ENCODE assay signal across 8 cellular contexts in the genomic region with DNA sequence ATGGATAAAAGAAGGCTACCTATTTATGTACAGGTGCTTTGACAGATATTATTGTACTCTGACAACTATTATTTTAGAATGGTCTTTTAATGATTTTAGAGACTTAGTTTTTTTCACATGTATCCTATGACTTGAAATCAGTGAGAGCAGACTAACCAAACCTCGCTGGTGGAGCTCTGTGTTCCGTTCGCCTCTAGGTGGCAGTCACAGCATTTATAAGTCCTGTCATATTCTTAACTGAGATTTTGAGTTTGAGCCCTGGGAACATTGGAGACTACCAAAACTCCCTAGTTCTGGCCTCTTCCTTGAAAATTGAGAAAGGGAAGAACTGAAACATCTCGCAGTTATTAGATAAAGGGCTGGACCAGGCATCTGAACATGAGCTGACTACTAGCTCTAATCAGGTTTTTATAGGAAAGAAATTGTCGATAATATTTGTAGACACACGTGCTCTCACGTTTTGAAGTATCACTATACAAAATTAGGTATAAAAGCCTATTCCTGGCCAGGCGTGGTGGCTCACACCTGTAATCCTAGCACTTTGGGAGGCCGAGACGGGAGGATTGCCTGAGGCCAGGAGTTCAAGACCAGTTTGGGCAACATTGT. TPM values are rescaled to one million over a fixed set of nuclear protein-coding genes. Genes with fewer than 3 reads are reported as not detected.
DNase-seq lines count a peak whose midpoint lies in the region; ATAC-seq and TF ChIP-seq lines count a peak whose summit lies in the region.

No MANE protein-coding gene starts in this region.

- H4K20me1 ChIP-seq in PC-9 (ENCODE audit: insufficient read depth) (no peaks in the 10 kb centered on the region), fibroblast of lung (ENCODE audit: control insufficient read depth, extremely low read depth, insufficient read depth, low read length) (no peaks in the 10 kb centered on the region), neural cell (ENCODE audit: insufficient read depth) (no peaks in the 10 kb centered on the region)

- H3K9me2 ChIP-seq in PC-9 (ENCODE audit: insufficient read depth) (no peaks in the 10 kb centered on the region), neural cell (ENCODE audit: insufficient read depth, low read length) (no peaks in the 10 kb centered on the region)

- no peak for TF ChIP-seq EP300 in neural cell (conservative IDR thresholded peaks at IDR 0.05; ENCODE audit: poor library complexity, severe bottlenecking)

- H3K27me3 ChIP-seq in PC-9 (ENCODE audit: insufficient read depth, low read depth) (no peaks in the 10 kb centered on the region), fibroblast of lung (ENCODE audit: control insufficient read depth, insufficient read depth, low read length) (no peaks in the 10 kb centered on the region), neural cell (ENCODE audit: insufficient read depth, low read depth, low read length) (no peaks in the 10 kb centered on the region)

- ATAC-seq in GM19455 (IDR thresholded peaks at IDR 0.05; ENCODE audit: unreplicated experiment) = no peak

- H3K9me3 ChIP-seq in PC-9 (ENCODE audit: insufficient read depth, low read depth) (no peaks in the 10 kb centered on the region), fibroblast of lung (ENCODE audit: control insufficient read depth, insufficient read depth, low read depth, low read length) (no peaks in the 10 kb centered on the region), neural cell (ENCODE audit: low read length) (no peaks in the 10 kb centered on the region)

- H3K4me1 ChIP-seq in PC-9 (replicated peaks; ENCODE audit: insufficient read depth) (peaks cover 30% of the 10 kb centered on the region), fibroblast of lung (ENCODE audit: control insufficient read depth, extremely low read depth, insufficient read depth, low read length) (peaks cover 5% of the 10 kb centered on the region)

- no TSS peak for BruUV-seq in PC-9 (replicated peaks; lab: Mats Ljungman, UMichigan)

- peak; percentile 82 for TF ChIP-seq RAD21 in neural cell (conservative IDR thresholded peaks at IDR 0.05)

- POLR2A ChIA-PET in PC-9 (lab: Charles Lee; ENCODE audit: unreplicated experiment) = interaction anchor here (0.6 kb wide), 3 partner anchors 273 to 679 kb away, joined by 3 to 9 read pairs (median 8); no protein-coding TSS in a partner anchor

- in situ Hi-C loops in KBM-7 (cut with MboI; ENCODE audit: low pct_unique_long_range_greater_than_20kb, low sequenced_read_pairs) = loop anchor here (25.0 kb wide), 1 partner anchor 253 kb away; no protein-coding TSS in a partner anchor

- H3K79me2 ChIP-seq in PC-9 (ENCODE audit: low read depth) = no peaks in the 10 kb centered on the region
- no peaks in the 10 kb centered on the region for H3K79me2 ChIP-seq in fibroblast of lung (ENCODE audit: control insufficient read depth, insufficient read depth, low read length)
- no peaks in the 10 kb centered on the region for H3K79me2 ChIP-seq in neural cell (replicated peaks; ENCODE audit: insufficient read depth, low read length)

- DNase-seq in DMS53 treated with DMSO at 0.1 percent for 48 hours (lab: John Stamatoyannopoulos, UW; ENCODE audit: unreplicated experiment) = peak; percentile 42
- peak; percentile 80 for DNase-seq in KBM-7
- DNase-seq in PC-9 = peak; percentile 49 to 58
- DNase-seq in activated T-cell treated with anti-CD3 and anti-CD28 coated beads, Interleukin-2, amount 50 U/mL, for 48 hours = peak; percentile 62 to 70
- DNase-seq in fibroblast of lung (ENCODE audit: low read depth in 2 of 2) = peak; percentile 74 to 92
- peak in 44 of 49 donors; percentile 4 to 83 (median 54) for DNase-seq in substantia nigra (lab: John Stamatoyannopoulos, UW)

- TF ChIP-seq CTCF in PC-9 (conservative IDR thresholded peaks at IDR 0.05) (peak; percentile 87), fibroblast of lung (conservative IDR thresholded peaks at IDR 0.05 in 1 of 2, IDR thresholded peaks at IDR 0.05 in 1 of 2; ENCODE audit: low read depth in 1 of 2, low read length in 2 of 2) (peak; percentile 75 to 85), neural cell (IDR thresholded peaks at IDR 0.05; ENCODE audit: poor library complexity, severe bottlenecking) (peak; percentile 85)

- H3K4me3 ChIP-seq in PC-9 = no peak overlapping the region
- no peak overlapping the region for H3K4me3 ChIP-seq in fibroblast of lung (replicated peaks in 1 of 4; ENCODE audit: control extremely low read depth in 1 of 4, insufficient read depth in 1 of 4, low read depth in 3 of 4, low read length in 4 of 4)
- no peak overlapping the region for H3K4me3 ChIP-seq in neural cell (ENCODE audit: low read length)

- intact Hi-C loops in PC-9 (cut with micrococcal nuclease; ENCODE audit: unreplicated experiment) = loop anchor here (1.0 kb wide), 1 partner anchor 678 kb away; no protein-coding TSS in a partner anchor

- CTCF ChIA-PET in PC-9 (lab: Charles Lee) = interaction anchor here (0.5 to 2.1 kb wide), 11 partner anchors 15 to 277 kb away, joined by 3 to 39 read pairs (median 3); partner anchors contain the start of gene TGFB3

- H3K36me3 ChIP-seq in PC-9 (ENCODE audit: low read depth) (peaks cover 18% of the 10 kb centered on the region; the same call in 1 of the 2 replicates), fibroblast of lung (ENCODE audit: control insufficient read depth, insufficient read depth, low read length) (no peaks in the 10 kb centered on the region), neural cell (ENCODE audit: insufficient read depth, low read length) (no peaks in the 10 kb centered on the region)

- H3K4me2 ChIP-seq in PC-9 (no peak overlapping the region), fibroblast of lung (ENCODE audit: extremely low read depth, insufficient read depth, low read length) (no peak overlapping the region), neural cell (ENCODE audit: low read length) (no peak overlapping the region)

- no peak overlapping the region for H3K27ac ChIP-seq in PC-9
- H3K27ac ChIP-seq in fibroblast of lung (ENCODE audit: insufficient read depth, low read length) = no peak overlapping the region
- no peak overlapping the region for H3K27ac ChIP-seq in neural cell (ENCODE audit: low read length)
- H3K27ac ChIP-seq in substantia nigra (ENCODE audit: low read depth, low read length, poor library complexity, severe bottlenecking) = no peak overlapping the region

- H3F3A ChIP-seq in PC-9 (ENCODE audit: insufficient read depth, low read depth) (peaks cover 22% of the 10 kb centered on the region), neural cell (ENCODE audit: insufficient read depth, low read length, poor library complexity, severe bottlenecking) (no peaks in the 10 kb centered on the region)

- no peak overlapping the region for H2AFZ ChIP-seq in PC-9
- H2AFZ ChIP-seq in fibroblast of lung (ENCODE audit: low read length) = no peak overlapping the region
- no peak overlapping the region for H2AFZ ChIP-seq in neural cell (ENCODE audit: low read depth, low read length)

- H3K9ac ChIP-seq in fibroblast of lung (ENCODE audit: insufficient read depth, low read length) (no peak overlapping the region), neural cell (ENCODE audit: low read length) (no peak overlapping the region)

TF ChIP-seq in neural cell, 6 proteins besides CTCF, POLR2A, EP300 and RAD21:
- peak; percentile 80 for TF ChIP-seq SMC3 (conservative IDR thresholded peaks at IDR 0.05; ENCODE audit: poor library complexity)
- no peak for TF ChIP-seq EZH2 (IDR thresholded peaks at IDR 0.05; ENCODE audit: borderline replicate concordance, insufficient read depth, low read length, poor library complexity, severe bottlenecking)

RNA-seq across cellular contexts. Expression of gene TTLL5, which starts 48.3 kb away (rescaled TPM):
- total RNA-seq in PC-9 (2021) = 60.3 and 75.3 TPM in 2 replicates
- total RNA-seq in fibroblast of lung = 18.2 and 23.8 TPM in 2 replicates
- polyA plus RNA-seq in fibroblast of lung = 14.0 and 16.1 TPM in 2 replicates
- polyA plus RNA-seq in fibroblast of lung (2012) = 16.2 and 20.7 TPM in 2 replicates
- 21.0 and 39.0 TPM in 2 replicates for polyA minus RNA-seq in fibroblast of lung (ENCODE audit: low replicate concordance)
- 8.2 and 12.5 TPM in 2 replicates for polyA plus RNA-seq in neural cell
- polyA minus RNA-seq in neural cell = 31.4 and 38.4 TPM in 2 replicates

RNA-seq across cellular contexts. Expression of gene ERG28, which starts 48.6 kb away (rescaled TPM):
- 25.2 and 32.5 TPM in 2 replicates for total RNA-seq in PC-9 (2021)
- total RNA-seq in fibroblast of lung = 5.1 and 13.5 TPM in 2 replicates
- polyA plus RNA-seq in fibroblast of lung = 31.9 and 43.9 TPM in 2 replicates
- polyA plus RNA-seq in fibroblast of lung (2012) = 26.4 and 35.7 TPM in 2 replicates
- 13.9 and 16.0 TPM in 2 replicates for polyA minus RNA-seq in fibroblast of lung (ENCODE audit: low replicate concordance)
- 23.4 and 25.3 TPM in 2 replicates for polyA plus RNA-seq in neural cell
- 11.7 and 14.4 TPM in 2 replicates for polyA minus RNA-seq in neural cell
